Comparison of ENCODE assay signal across 1 cellular context in genomic region chr5:116424951-116425350, GRCh38.
TF ChIP-seq lines count a peak whose summit lies in the region.

No MANE protein-coding gene starts in this region.

TF ChIP-seq in HepG2, 621 proteins besides CTCF, POLR2A, EP300 and RAD21 (continued from another document):
- TF ChIP-seq, protein P1, sequence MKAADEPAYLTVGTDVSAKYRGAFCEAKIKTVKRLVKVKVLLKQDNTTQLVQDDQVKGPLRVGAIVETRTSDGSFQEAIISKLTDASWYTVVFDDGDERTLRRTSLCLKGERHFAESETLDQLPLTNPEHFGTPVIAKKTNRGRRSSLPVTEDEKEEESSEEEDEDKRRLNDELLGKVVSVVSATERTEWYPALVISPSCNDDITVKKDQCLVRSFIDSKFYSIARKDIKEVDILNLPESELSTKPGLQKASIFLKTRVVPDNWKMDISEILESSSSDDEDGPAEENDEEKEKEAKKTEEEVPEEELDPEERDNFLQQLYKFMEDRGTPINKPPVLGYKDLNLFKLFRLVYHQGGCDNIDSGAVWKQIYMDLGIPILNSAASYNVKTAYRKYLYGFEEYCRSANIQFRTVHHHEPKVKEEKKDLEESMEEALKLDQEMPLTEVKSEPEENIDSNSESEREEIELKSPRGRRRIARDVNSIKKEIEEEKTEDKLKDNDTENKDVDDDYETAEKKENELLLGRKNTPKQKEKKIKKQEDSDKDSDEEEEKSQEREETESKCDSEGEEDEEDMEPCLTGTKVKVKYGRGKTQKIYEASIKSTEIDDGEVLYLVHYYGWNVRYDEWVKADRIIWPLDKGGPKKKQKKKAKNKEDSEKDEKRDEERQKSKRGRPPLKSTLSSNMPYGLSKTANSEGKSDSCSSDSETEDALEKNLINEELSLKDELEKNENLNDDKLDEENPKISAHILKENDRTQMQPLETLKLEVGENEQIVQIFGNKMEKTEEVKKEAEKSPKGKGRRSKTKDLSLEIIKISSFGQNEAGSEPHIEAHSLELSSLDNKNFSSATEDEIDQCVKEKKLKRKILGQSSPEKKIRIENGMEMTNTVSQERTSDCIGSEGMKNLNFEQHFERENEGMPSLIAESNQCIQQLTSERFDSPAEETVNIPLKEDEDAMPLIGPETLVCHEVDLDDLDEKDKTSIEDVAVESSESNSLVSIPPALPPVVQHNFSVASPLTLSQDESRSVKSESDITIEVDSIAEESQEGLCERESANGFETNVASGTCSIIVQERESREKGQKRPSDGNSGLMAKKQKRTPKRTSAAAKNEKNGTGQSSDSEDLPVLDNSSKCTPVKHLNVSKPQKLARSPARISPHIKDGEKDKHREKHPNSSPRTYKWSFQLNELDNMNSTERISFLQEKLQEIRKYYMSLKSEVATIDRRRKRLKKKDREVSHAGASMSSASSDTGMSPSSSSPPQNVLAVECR (CRISPR knock-in tag; IDR thresholded peaks at IDR 0.05; ENCODE audit: borderline replicate concordance) = no peak
